11 cellular contexts compared by ENCODE assay signal in the genomic region with DNA sequence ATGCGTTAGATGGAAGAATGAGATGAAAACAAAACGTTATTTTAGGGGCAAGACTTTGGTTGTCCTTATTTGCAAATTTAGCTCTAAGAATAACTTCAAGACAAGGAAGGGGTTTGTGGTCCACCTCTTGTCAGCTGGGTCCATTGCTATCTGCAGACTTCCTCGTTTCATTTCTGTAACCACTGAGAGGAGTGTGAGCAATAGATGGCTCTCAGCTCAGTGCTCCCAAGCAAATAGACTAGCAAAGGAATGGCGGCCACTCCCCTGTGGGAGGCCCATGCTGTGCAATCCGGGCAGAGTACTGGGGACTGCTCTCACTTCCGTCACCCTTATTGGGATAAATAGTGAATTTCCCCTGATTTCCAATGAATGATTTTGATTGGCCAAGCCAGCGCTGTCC.
DNase-seq lines count a peak whose midpoint lies in the region; ATAC-seq and TF ChIP-seq lines count a peak whose summit lies in the region.
"Had no signal": no experiment of that assay in that cellular context is flagged by ENCODE, and none has a peak within 500 bp of the region (broad histone marks: within the 10 kb centered on the region; RNA-seq: fewer than 3 reads in every experiment).

No MANE protein-coding gene starts in this region.

- no peak for TF ChIP-seq EP300 in gastroesophageal sphincter (IDR thresholded peaks at IDR 0.05)

- ATAC-seq in GM19438 (IDR thresholded peaks at IDR 0.05; ENCODE audit: low read depth, unreplicated experiment) (peak; percentile 58), HG03045 (IDR thresholded peaks at IDR 0.05; ENCODE audit: unreplicated experiment) (peak; percentile 57), upper lobe of right lung (no peak), gastroesophageal sphincter (no peak)

- H3K27me3 Mint-ChIP-seq in mesothelial cell of epicardium (ENCODE audit: low read depth) (no peaks in the 10 kb centered on the region), progenitor cell of endocrine pancreas (peaks cover 6% of the 10 kb centered on the region)

- H3K4me2 ChIP-seq in OCI-LY7 (ENCODE audit: low read length): peak overlapping the region; percentile 70

- H3K27ac ChIP-seq in OCI-LY7 (ENCODE audit: low read depth, low read length, poor library complexity, severe bottlenecking): peak overlapping the region; percentile 79
- no peak overlapping the region for H3K27ac ChIP-seq in upper lobe of right lung
- no peak overlapping the region for H3K27ac ChIP-seq in gastroesophageal sphincter
- H3K27ac ChIP-seq: thoracic aorta had no signal

- H4K20me1 ChIP-seq in OCI-LY7 (ENCODE audit: insufficient read depth, low read length): no peaks in the 10 kb centered on the region

- POLR2A ChIA-PET in OCI-LY7 (lab: Charles Lee): interaction anchor here (1.1 kb wide), 1 partner anchor 13 kb away, joined by 13 read pairs; no protein-coding TSS in a partner anchor

- H3K9me3 Mint-ChIP-seq in mesothelial cell of epicardium (peaks cover 8% of the 10 kb centered on the region), progenitor cell of endocrine pancreas (ENCODE audit: low read depth) (no peaks in the 10 kb centered on the region)

- H3K9me2 ChIP-seq in OCI-LY7 (ENCODE audit: insufficient read depth, low read length): no peaks in the 10 kb centered on the region

- intact Hi-C loops in OCI-LY7 (cut with micrococcal nuclease; ENCODE audit: unreplicated experiment): loop anchor here (5.0 to 10.0 kb wide), 2 partner anchors 175 to 193 kb away; a partner anchor contains a TSS
- intact Hi-C loops in upper lobe of right lung (cut with DNase I): no loop called here

- H3K36me3 ChIP-seq in OCI-LY7 (ENCODE audit: insufficient read depth, low read length) (no peaks in the 10 kb centered on the region), upper lobe of right lung (no peaks in the 10 kb centered on the region), gastroesophageal sphincter (no peaks in the 10 kb centered on the region)
- H3K36me3 ChIP-seq: thoracic aorta had no signal

- H3K27me3 ChIP-seq in upper lobe of right lung: no peaks in the 10 kb centered on the region
- H3K27me3 ChIP-seq in gastroesophageal sphincter: no peaks in the 10 kb centered on the region

- no peaks in the 10 kb centered on the region for H3K9me3 ChIP-seq in OCI-LY7 (ENCODE audit: low read length)
- no peaks in the 10 kb centered on the region for H3K9me3 ChIP-seq in upper lobe of right lung
- no peaks in the 10 kb centered on the region for H3K9me3 ChIP-seq in gastroesophageal sphincter
- H3K9me3 ChIP-seq: thoracic aorta had no signal

- H2AFZ ChIP-seq in OCI-LY7 (ENCODE audit: low read length): peak overlapping the region; percentile 58; the same call in 1 of the 2 replicates

- no TSS peak for BruUV-seq in OCI-LY7 (replicated peaks; lab: Mats Ljungman, UMichigan)

- TF ChIP-seq POLR2A in gastroesophageal sphincter (IDR thresholded peaks at IDR 0.05): no peak

- H3K27ac Mint-ChIP-seq in mesothelial cell of epicardium (no peak overlapping the region), progenitor cell of endocrine pancreas (no peak overlapping the region)

- H3K79me2 ChIP-seq in OCI-LY7 (ENCODE audit: insufficient read depth, low read depth, low read length): no peaks in the 10 kb centered on the region

- DNase-seq in GM10266 (ENCODE audit: extremely low spot score): peak; percentile 61
- peak; percentile 77 for DNase-seq in OCI-LY7 (ENCODE audit: low spot score)
- no peak for DNase-seq in mesothelial cell of epicardium (ENCODE audit: low spot score in 2 of 2, unreplicated experiment in 2 of 2)
- no peak for DNase-seq in progenitor cell of endocrine pancreas (ENCODE audit: low spot score, unreplicated experiment)
- DNase-seq in upper lobe of right lung: no peak
- DNase-seq: activated CD4-positive, CD25-positive, alpha-beta regulatory T cell treated with anti-CD3 and anti-CD28 coated beads, Interleukin-2, amount 50 U/mL, for 72 hours; NCI-H526 treated with DMSO at 0.1 percent for 48 hours had no signal

- 83 to 91% methylated on average over 7 of the region's 7 CpGs for WGBS in gastroesophageal sphincter (ENCODE audit: low coverage in 1 of 2), 2 donors

- TF ChIP-seq CTCF in GM10266 (IDR thresholded peaks at IDR 0.05; ENCODE audit: control insufficient read depth, insufficient read depth, low read depth, missing control alignments) (no peak), OCI-LY7 (conservative IDR thresholded peaks at IDR 0.05; ENCODE audit: low read length) (no peak), mesothelial cell of epicardium (IDR thresholded peaks at IDR 0.05; ENCODE audit: unreplicated experiment) (no peak), progenitor cell of endocrine pancreas (IDR thresholded peaks at IDR 0.05; ENCODE audit: unreplicated experiment) (no peak), upper lobe of right lung (IDR thresholded peaks at IDR 0.05) (no peak), gastroesophageal sphincter (IDR thresholded peaks at IDR 0.05) (no peak)

- CTCF ChIA-PET in OCI-LY7 (lab: Charles Lee; ENCODE audit: unreplicated experiment): no interaction called here

- H3K36me3 Mint-ChIP-seq in mesothelial cell of epicardium (no peaks in the 10 kb centered on the region), progenitor cell of endocrine pancreas (ENCODE audit: insufficient read depth) (no peaks in the 10 kb centered on the region)

- peak overlapping the region; percentile 50 for H3K4me3 ChIP-seq in OCI-LY7 (ENCODE audit: low read depth, low read length, poor library complexity, severe bottlenecking)
- H3K4me3 ChIP-seq in upper lobe of right lung: no peak overlapping the region
- H3K4me3 ChIP-seq in gastroesophageal sphincter: no peak overlapping the region
- H3K4me3 ChIP-seq: thoracic aorta had no signal

- peaks cover 65% of the 10 kb centered on the region for H3K4me1 ChIP-seq in OCI-LY7 (ENCODE audit: insufficient read depth, low read length, poor library complexity, severe bottlenecking)
- H3K4me1 ChIP-seq in upper lobe of right lung: no peaks in the 10 kb centered on the region
- no peaks in the 10 kb centered on the region for H3K4me1 ChIP-seq in gastroesophageal sphincter

- peaks cover 33% of the 10 kb centered on the region for H3K4me1 Mint-ChIP-seq in mesothelial cell of epicardium
- H3K4me1 Mint-ChIP-seq in progenitor cell of endocrine pancreas (ENCODE audit: low read depth): peaks cover 19% of the 10 kb centered on the region

- H3K4me3 Mint-ChIP-seq in mesothelial cell of epicardium (no peak overlapping the region), progenitor cell of endocrine pancreas (ENCODE audit: low read depth) (no peak overlapping the region)

Comparison
In these comparisons a context has a peak if more than half of its experiments do, and no peak if none do; other contexts are left out.
1. DNase-seq: peak in GM10266 (single experiment) and OCI-LY7 (single experiment); none in mesothelial cell of epicardium (0 of 2), progenitor cell of endocrine pancreas (single experiment) and upper lobe of right lung (single experiment).
2. ATAC-seq: peak in GM19438 (single experiment) and HG03045 (single experiment); none in upper lobe of right lung (single experiment) and gastroesophageal sphincter (single experiment).